Comparison of ENCODE assay signal across 12 cellular contexts in genomic region chr3:161266731-161267150, GRCh38. TPM values are rescaled to one million over a fixed set of nuclear protein-coding genes. Genes with fewer than 3 reads are reported as not detected.
DNase-seq lines count a peak whose midpoint lies in the region; ATAC-seq, FAIRE-seq and TF ChIP-seq lines count a peak whose summit lies in the region.
"Had no signal": no experiment of that assay in that cellular context is flagged by ENCODE, and none has a peak within 500 bp of the region (broad histone marks: within the 10 kb centered on the region; RNA-seq: fewer than 3 reads in every experiment).

No MANE protein-coding gene starts in this region.

- 74% methylated on average over 1 of the region's 1 CpG for WGBS in HepG2 (ENCODE audit: low lambda C conversion rate)

- H3K4me1 Mint-ChIP-seq in T-helper 17 cell: peaks cover 3% of the 10 kb centered on the region

- DNase-seq in DMS53 treated with DMSO at 0.1 percent for 48 hours (lab: John Stamatoyannopoulos, UW; ENCODE audit: unreplicated experiment) (peak; percentile 79), NCI-H146 treated with DMSO at 0.1 percent for 48 hours (lab: John Stamatoyannopoulos, UW; ENCODE audit: unreplicated experiment) (peak; percentile 69), astrocyte of the hippocampus (ENCODE audit: low read depth, low spot score) (peak; percentile 64), HepG2 (ENCODE audit: low spot score) (peak; percentile 43), NOMO-1 (lab: John Stamatoyannopoulos, UW; ENCODE audit: unreplicated experiment in 2 of 2) (no peak), T-helper 17 cell (no peak)
- DNase-seq: mesendoderm; stimulated activated naive B cell treated with anti-CD40 and anti-IgM and Interleukin-4, amounts not matched to agents 10 μg/mL and 1 μg/mL and 100 μg/mL, for 72 hours; T-helper 2 cell had no signal

- peaks cover 0 to 2% of the 10 kb centered on the region in 2 experiments; a peak in 1 of 5 replicates for H3K36me3 ChIP-seq in HepG2 (replicated peaks in 1 of 2; ENCODE audit: control insufficient read depth in 1 of 2, insufficient read depth in 2 of 2, low read length in 2 of 2)

- H3K9ac ChIP-seq in HepG2 (ENCODE audit: insufficient read depth, low read depth, low read length): no peak overlapping the region

- no peaks in the 10 kb centered on the region for H3K27me3 Mint-ChIP-seq in T-helper 17 cell
- H3K27me3 Mint-ChIP-seq: stimulated activated naive B cell treated with anti-CD40 and anti-IgM and Interleukin-4, amounts not matched to agents 10 μg/mL and 1 μg/mL and 100 μg/mL, for 72 hours had no signal

- TF ChIP-seq RAD21 in HepG2 (CRISPR knock-in tag; IDR thresholded peaks at IDR 0.05): no peak

- H3K27ac ChIP-seq in HepG2 (ENCODE audit: extremely low read length, insufficient read depth, low read length): no peak overlapping the region
- H3K27ac ChIP-seq: skin epidermis had no signal

- no peak overlapping the region for H3K4me3 ChIP-seq in HepG2 (replicated peaks in 1 of 3; ENCODE audit: insufficient read depth in 1 of 3, low read depth in 2 of 3, low read length in 3 of 3)
- H3K4me3 ChIP-seq: skin epidermis had no signal

- FAIRE-seq in HepG2 (lab: Jason Lieb, UNC): no peak

- peaks cover 4% of the 10 kb centered on the region for H3K36me3 Mint-ChIP-seq in T-helper 17 cell (ENCODE audit: low read depth)

- H3K79me2 ChIP-seq in HepG2 (ENCODE audit: insufficient read depth, low read length): no peaks in the 10 kb centered on the region

- no peaks in the 10 kb centered on the region for H3K27me3 ChIP-seq in HepG2 (ENCODE audit: control insufficient read depth in 1 of 2, insufficient read depth in 2 of 2, low read length in 2 of 2)

- in situ Hi-C loops in HepG2 (cut with HindIII; ENCODE audit: extremely low pct_ligation_motif_present, low pct_unique_long_range_greater_than_20kb): no loop called here

- no peak overlapping the region for H3K4me2 ChIP-seq in HepG2 (ENCODE audit: low read depth, low read length)

- no peak overlapping the region for H2AFZ ChIP-seq in HepG2 (ENCODE audit: low read length)

- TF ChIP-seq POLR2A in HepG2 (IDR thresholded peaks at IDR 0.05; ENCODE audit: insufficient read depth in 1 of 2, low read depth in 2 of 2, low read length in 2 of 2): no peak

- peak in 1 of 2 experiments; percentile 64; a peak in 1 of 4 replicates for TF ChIP-seq EP300 in HepG2 (IDR thresholded peaks at IDR 0.05; ENCODE audit: low read depth in 2 of 2, low read length in 2 of 2)
- TF ChIP-seq EP300 in HepG2 (CRISPR knock-in tag; IDR thresholded peaks at IDR 0.05; ENCODE audit: borderline replicate concordance): no peak

- H4K20me1 ChIP-seq in HepG2 (ENCODE audit: insufficient read depth, low read length): no peaks in the 10 kb centered on the region

- intact Hi-C loops in HepG2 (cut with micrococcal nuclease; ENCODE audit: unreplicated experiment): no loop called here

- peaks cover 23% of the 10 kb centered on the region for H3K4me1 ChIP-seq in HepG2 (ENCODE audit: insufficient read depth, low read length)

- no peak overlapping the region for H3K27ac Mint-ChIP-seq in T-helper 17 cell
- H3K27ac Mint-ChIP-seq: stimulated activated naive B cell treated with anti-CD40 and anti-IgM and Interleukin-4, amounts not matched to agents 10 μg/mL and 1 μg/mL and 100 μg/mL, for 72 hours had no signal

- TF ChIP-seq CTCF in HepG2 (CRISPR knock-in tag; IDR thresholded peaks at IDR 0.05): no peak

- ATAC-seq in HepG2 (peak; percentile 36; the same call in 2 of the 3 replicates), GM19351 (IDR thresholded peaks at IDR 0.05; ENCODE audit: unreplicated experiment) (no peak), T-helper 17 cell (no peak), GM21367 (IDR thresholded peaks at IDR 0.05; ENCODE audit: unreplicated experiment) (no peak)
- ATAC-seq: stimulated activated naive B cell treated with anti-CD40 and anti-IgM and Interleukin-4, amounts not matched to agents 10 μg/mL and 1 μg/mL and 100 μg/mL, for 72 hours had no signal

- BruUV-seq in HepG2 (replicated peaks; lab: Mats Ljungman, UMichigan): no TSS peak

- POLR2A ChIA-PET in HepG2 (lab: Yijun Ruan, JAX): interaction anchor here (1.3 to 1.7 kb wide), 2 partner anchors 45 to 154 kb away, joined by 3 to 6 read pairs; partner anchors contain the start of gene NMD3

- H3K9me3 ChIP-seq in HepG2 (ENCODE audit: low read length): peaks cover 6% of the 10 kb centered on the region
- H3K9me3 ChIP-seq in T-helper 17 cell (ENCODE audit: control insufficient read depth, low read length, poor library complexity, severe bottlenecking): no peaks in the 10 kb centered on the region

- CTCF ChIA-PET in HepG2 (lab: Yijun Ruan, JAX; ENCODE audit: low intra/inter-chr PET ratio, low total read pairs): no interaction called here

- no peak overlapping the region for H3K4me3 Mint-ChIP-seq in T-helper 17 cell
- H3K4me3 Mint-ChIP-seq: stimulated activated naive B cell treated with anti-CD40 and anti-IgM and Interleukin-4, amounts not matched to agents 10 μg/mL and 1 μg/mL and 100 μg/mL, for 72 hours had no signal

TF ChIP-seq in HepG2, 621 proteins besides CTCF, POLR2A, EP300 and RAD21 (continues in another document):
- no peak for TF ChIP-seq ZNF790 (CRISPR knock-in tag; IDR thresholded peaks at IDR 0.05; ENCODE audit: borderline replicate concordance)
- TF ChIP-seq ZNF331 (CRISPR knock-in tag; IDR thresholded peaks at IDR 0.05): no peak
- TF ChIP-seq ZNF350 (CRISPR knock-in tag; IDR thresholded peaks at IDR 0.05; ENCODE audit: borderline replicate concordance, low read depth): no peak
- TF ChIP-seq THAP9 (CRISPR knock-in tag; IDR thresholded peaks at IDR 0.05; ENCODE audit: borderline replicate concordance): no peak
- TF ChIP-seq ZNF619 (CRISPR knock-in tag; IDR thresholded peaks at IDR 0.05): no peak
- no peak for TF ChIP-seq ZNF264 (CRISPR knock-in tag; IDR thresholded peaks at IDR 0.05)
- no peak for TF ChIP-seq ASH2L (IDR thresholded peaks at IDR 0.05; ENCODE audit: insufficient read length, low read depth, low read length)
- no peak for TF ChIP-seq TAF15 (IDR thresholded peaks at IDR 0.05; ENCODE audit: low read depth, low read length, poor library complexity, severe bottlenecking)
- no peak for TF ChIP-seq ZFP62 (CRISPR knock-in tag; IDR thresholded peaks at IDR 0.05)
- TF ChIP-seq BRF2 (CRISPR knock-in tag; IDR thresholded peaks at IDR 0.05): no peak
- peak; percentile 69; the same call in 1 of the 2 replicates for TF ChIP-seq CEBPB (IDR thresholded peaks at IDR 0.05; ENCODE audit: borderline replicate concordance, low read depth, low read length)
- TF ChIP-seq ZNF256 (CRISPR knock-in tag; conservative IDR thresholded peaks at IDR 0.05): no peak

RNA-seq across cellular contexts. Expression of gene NMD3, which starts 45.6 kb away (rescaled TPM):
- total RNA-seq in HepG2 (2016; rRNA removed; fragmentation: Illumina TruSeq; extraction: Trizol) (55.2 and 95.4 TPM in 2 replicates), T-helper 17 cell (10 to 100 TPM; 45.0 to 46.2 TPM)
- 8.5 and 10.5 TPM in 2 replicates for total RNA-seq in HepG2 (2016; cell fraction: cytosol; rRNA removed; fragmentation: Illumina TruSeq; extraction: Trizol; ENCODE audit: low read depth)
- total RNA-seq in HepG2 (2016; cell fraction: insoluble cytoplasmic fraction; rRNA removed; fragmentation: Illumina TruSeq; extraction: Trizol): 55.7 and 91.2 TPM in 2 replicates
- 22.8 and 30.4 TPM in 2 replicates for total RNA-seq in HepG2 (2016; cell fraction: membrane; rRNA removed; fragmentation: Illumina TruSeq; extraction: Trizol)
- 46.6 and 50.5 TPM in 2 replicates for total RNA-seq in HepG2 (2016; cell fraction: nucleus; rRNA removed; fragmentation: Illumina TruSeq; extraction: Trizol)
- polyA plus RNA-seq in HepG2 (2011; rRNA removed): 31.3 and 44.2 TPM in 2 replicates
- 17.1 and 21.6 TPM in 2 replicates for polyA plus RNA-seq in HepG2 (2011; cell fraction: cytosol; rRNA removed)
- polyA plus RNA-seq in HepG2 (2011; cell fraction: nucleus; rRNA removed): 19.8 and 20.3 TPM in 2 replicates
- polyA plus RNA-seq in HepG2 (2012): 46.6 and 51.7 TPM in 2 replicates
- 3.5 and 4.3 TPM in 2 replicates for polyA plus RNA-seq in HepG2 (2016; cell fraction: cytosol; fragmentation: Illumina TruSeq; extraction: Trizol; ENCODE audit: low read depth)
- polyA plus RNA-seq in HepG2 (2016; cell fraction: insoluble cytoplasmic fraction; fragmentation: Illumina TruSeq; extraction: Trizol; ENCODE audit: low read depth): 73.9 and 86.1 TPM in 2 replicates
- 11.3 and 13.2 TPM in 2 replicates for polyA plus RNA-seq in HepG2 (2016; cell fraction: membrane; fragmentation: Illumina TruSeq; extraction: Trizol; ENCODE audit: low read depth)
- polyA plus RNA-seq in HepG2 (2016; cell fraction: nucleus; fragmentation: Illumina TruSeq; extraction: Trizol; ENCODE audit: insufficient read depth, low read depth): 39.5 and 44.5 TPM in 2 replicates
- 55.7 and 74.3 TPM in 2 replicates for polyA minus RNA-seq in HepG2 (2011; rRNA and poly(A)+ RNA removed; ENCODE audit: low replicate concordance)
- 50.4 and 51.5 TPM in 2 replicates for polyA minus RNA-seq in HepG2 (2011; cell fraction: cytosol; rRNA and poly(A)+ RNA removed)
- 85.7 and 94.0 TPM in 2 replicates for polyA minus RNA-seq in HepG2 (2011; cell fraction: nucleus; rRNA and poly(A)+ RNA removed)

Comparison
In these comparisons a context has a peak if more than half of its experiments do, and no peak if none do; other contexts are left out.
1. DNase-seq: peak in DMS53 treated with DMSO at 0.1 percent for 48 hours (single experiment), NCI-H146 treated with DMSO at 0.1 percent for 48 hours (single experiment), astrocyte of the hippocampus (single experiment) and HepG2 (single experiment); none in NOMO-1 (0 of 2) and T-helper 17 cell (0 of 3).